18 cellular contexts compared by ENCODE assay signal in the genomic region with DNA sequence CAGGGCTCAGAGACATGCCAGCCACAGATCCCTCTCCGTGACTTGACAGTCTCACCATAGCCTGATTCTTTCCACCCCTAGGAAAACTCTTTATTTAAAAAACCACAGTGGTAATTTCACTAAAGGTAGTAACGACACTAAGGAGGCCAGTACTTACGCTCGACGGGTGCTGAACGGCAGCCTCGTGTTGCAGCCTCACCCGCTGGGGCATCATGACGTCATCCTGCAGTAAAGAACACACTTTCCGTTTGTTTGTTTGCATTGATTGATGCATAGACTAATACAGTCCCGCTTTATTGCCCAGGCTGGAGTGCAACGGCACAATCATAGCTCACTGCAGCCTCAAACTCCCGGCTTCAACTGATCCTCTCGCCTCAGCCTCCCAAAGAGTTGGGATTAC.
DNase-seq lines count a peak whose midpoint lies in the region; ATAC-seq, FAIRE-seq and TF ChIP-seq lines count a peak whose summit lies in the region.
"Had no signal": no experiment of that assay in that cellular context is flagged by ENCODE, and none has a peak within 500 bp of the region (broad histone marks: within the 10 kb centered on the region; RNA-seq: fewer than 3 reads in every experiment).

No MANE protein-coding gene starts in this region.

- no peak overlapping the region for H2AFZ ChIP-seq in SK-N-SH (ENCODE audit: low read depth)
- no peak overlapping the region for H2AFZ ChIP-seq in K562 (ENCODE audit: low read depth, low read length)

- FAIRE-seq in K562 (lab: Jason Lieb, UNC) = no peak
- FAIRE-seq: A549 had no signal

- H3K4me1 Mint-ChIP-seq in neural crest cell (no peaks in the 10 kb centered on the region), endothelial cell (ENCODE audit: unreplicated experiment) (no peaks in the 10 kb centered on the region)

- intact Hi-C loops in K562 (cut with micrococcal nuclease) = no loop called here

- H3K27ac Mint-ChIP-seq in neural crest cell (ENCODE audit: unreplicated experiment) (peak overlapping the region; percentile 36), endothelial cell (ENCODE audit: unreplicated experiment) (no peak overlapping the region)

- no peak for TF ChIP-seq RAD21 in SK-N-SH (IDR thresholded peaks at IDR 0.05; ENCODE audit: low read length)
- TF ChIP-seq RAD21 in K562 (CRISPR knock-in tag; conservative IDR thresholded peaks at IDR 0.05 in 1 of 2, IDR thresholded peaks at IDR 0.05 in 1 of 2) = no peak

- H3K4me3 ChIP-seq in SK-N-SH (ENCODE audit: low read depth in 2 of 2, low read length in 1 of 2) (no peak overlapping the region), K562 (no peak overlapping the region)
- H3K4me3 ChIP-seq: A549, HAP-1 had no signal

- in situ Hi-C loops in K562 (cut with MboI) (no loop called here), G401 (cut with HindIII; ENCODE audit: low sequenced_read_pairs) (no loop called here)

- H3K36me3 Mint-ChIP-seq in neural crest cell (ENCODE audit: low read depth) (peaks cover 3% of the 10 kb centered on the region), endothelial cell (ENCODE audit: low read depth, unreplicated experiment) (no peaks in the 10 kb centered on the region)

- H3K9me3 ChIP-seq in SK-N-SH = no peaks in the 10 kb centered on the region
- H3K9me3 ChIP-seq in K562 (replicated peaks; ENCODE audit: control insufficient read depth, insufficient read depth, low read depth, low read length) = peaks cover 8% of the 10 kb centered on the region
- H3K9me3 ChIP-seq: A549, HAP-1 had no signal

- TF ChIP-seq POLR2A in K562 (conservative IDR thresholded peaks at IDR 0.05) = no peak

- H3K4me2 ChIP-seq in SK-N-SH = no peak overlapping the region
- no peak overlapping the region for H3K4me2 ChIP-seq in K562 (ENCODE audit: insufficient read depth, low read length)
- H3K4me2 ChIP-seq: A549 had no signal

- H3K9me3 Mint-ChIP-seq in neural crest cell (no peaks in the 10 kb centered on the region), endothelial cell (ENCODE audit: unreplicated experiment) (no peaks in the 10 kb centered on the region)

- H3K79me2 ChIP-seq in SK-N-SH (ENCODE audit: insufficient read depth) (peaks cover 3% of the 10 kb centered on the region; the same call in 1 of the 2 replicates), K562 (ENCODE audit: control insufficient read depth, insufficient read depth, low read length) (no peaks in the 10 kb centered on the region)

- H3K27ac ChIP-seq in SK-N-SH (ENCODE audit: low read depth in 2 of 2, low read length in 1 of 2) (no peak overlapping the region), K562 (ENCODE audit: extremely low read depth, low read depth, low read length) (no peak overlapping the region)
- H3K27ac ChIP-seq: A549, C4-2B had no signal

- peak; percentile 27 for DNase-seq in SK-N-SH
- DNase-seq in HuH-7 (ENCODE audit: low spot score) = peak; percentile 63
- no peak for DNase-seq in K562 (ENCODE audit: extremely low read depth in 1 of 4, low spot score in 3 of 4)
- DNase-seq in neural crest cell (ENCODE audit: low read depth, low spot score) = no peak
- DNase-seq in NCI-H524 (lab: John Stamatoyannopoulos, UW) = no peak
- no peak for DNase-seq in endothelial cell (ENCODE audit: low spot score)
- DNase-seq in G401 (ENCODE audit: low spot score) = no peak
- DNase-seq: DMS53, Kasumi-1, MM.1S, NCI-H1105, NCI-H187 treated with DMSO at 0.1 percent for 48 hours, NCI-H2171, SIG-M5 had no signal

- H3K36me3 ChIP-seq in SK-N-SH (replicated peaks in 1 of 2; ENCODE audit: control insufficient read depth in 1 of 2, insufficient read depth in 2 of 2, low read length in 1 of 2) (no peaks in the 10 kb centered on the region), K562 (ENCODE audit: control insufficient read depth, insufficient read depth, low read length) (no peaks in the 10 kb centered on the region)
- H3K36me3 ChIP-seq: HAP-1 had no signal

- H3K27me3 Mint-ChIP-seq in neural crest cell (ENCODE audit: low read depth) (no peaks in the 10 kb centered on the region), endothelial cell (ENCODE audit: unreplicated experiment) (no peaks in the 10 kb centered on the region)

- WGBS in SK-N-SH (ENCODE audit: low lambda C conversion rate) = 95% methylated on average over 14 of the region's 14 CpGs
- WGBS in K562 (ENCODE audit: insufficient coverage, low coverage, missing lambda C conversion rate) = 76% methylated on average over 14 of the region's 14 CpGs

- H3K9ac ChIP-seq in SK-N-SH (no peak overlapping the region), K562 (ENCODE audit: insufficient read depth in 1 of 2, low read depth in 2 of 2, low read length in 2 of 2) (no peak overlapping the region)

- TF ChIP-seq EP300 in SK-N-SH (IDR thresholded peaks at IDR 0.05; ENCODE audit: borderline replicate concordance in 1 of 2, low read depth in 1 of 2, low read length in 1 of 2) (no peak), K562 (IDR thresholded peaks at IDR 0.05; ENCODE audit: low read length) (no peak)

- POLR2A ChIA-PET in SK-N-SH (lab: Yijun Ruan, JAX) (no interaction called here), K562 (lab: Yijun Ruan, JAX) (interaction anchor here (0.6 kb wide), 1 partner anchor 84 kb away, joined by 4 read pairs; no protein-coding TSS in a partner anchor)

- no peaks in the 10 kb centered on the region for H3F3A ChIP-seq in SK-N-SH (replicated peaks; ENCODE audit: insufficient read depth)

- H3K9me2 ChIP-seq in SK-N-SH = no peaks in the 10 kb centered on the region

- TF ChIP-seq CTCF in SK-N-SH (IDR thresholded peaks at IDR 0.05) = no peak
- TF ChIP-seq CTCF in K562 (IDR thresholded peaks at IDR 0.05 in 2 of 3, conservative IDR thresholded peaks at IDR 0.05 in 1 of 3; ENCODE audit: insufficient read depth in 2 of 3, low read depth in 1 of 3, low read length in 3 of 3) = no peak
- no peak for TF ChIP-seq CTCF in neural crest cell (conservative IDR thresholded peaks at IDR 0.05)
- TF ChIP-seq CTCF in endothelial cell (IDR thresholded peaks at IDR 0.05; ENCODE audit: unreplicated experiment) = no peak

- BruUV-seq in K562 (replicated peaks; lab: Mats Ljungman, UMichigan) = no TSS peak

- no peaks in the 10 kb centered on the region for H3K9me1 ChIP-seq in K562 (ENCODE audit: control insufficient read depth, insufficient read depth, low read length)

- H4K20me1 ChIP-seq in SK-N-SH (ENCODE audit: insufficient read depth) = no peaks in the 10 kb centered on the region
- no peaks in the 10 kb centered on the region for H4K20me1 ChIP-seq in K562 (replicated peaks; ENCODE audit: control insufficient read depth, insufficient read depth, low read length)

- ATAC-seq in SK-N-SH treated with all-trans-retinoic acid at 6 μM for 48 hours (no peak), K562 (no peak)
- ATAC-seq: A549 had no signal

- CTCF ChIA-PET in SK-N-SH (lab: Yijun Ruan, JAX) = no interaction called here
- CTCF ChIA-PET in K562 (lab: Yijun Ruan, JAX; ENCODE audit: low intra/inter-chr PET ratio) = no interaction called here

- H3K4me3 Mint-ChIP-seq in neural crest cell (no peak overlapping the region), endothelial cell (ENCODE audit: unreplicated experiment) (no peak overlapping the region)

- no peaks in the 10 kb centered on the region for H3K27me3 ChIP-seq in SK-N-SH (ENCODE audit: insufficient read depth)
- H3K27me3 ChIP-seq in K562 (ENCODE audit: control insufficient read depth in 2 of 2, insufficient read depth in 2 of 2, low read length in 2 of 2) = no peaks in the 10 kb centered on the region

- no peaks in the 10 kb centered on the region; a peak in 1 of 4 replicates for H3K4me1 ChIP-seq in SK-N-SH (ENCODE audit: control insufficient read depth in 1 of 2, insufficient read depth in 2 of 2, low read depth in 1 of 2, low read length in 1 of 2)
- peaks cover 0 to 13% of the 10 kb centered on the region in 2 experiments; a peak in 1 of 5 replicates for H3K4me1 ChIP-seq in K562 (replicated peaks in 1 of 2; ENCODE audit: control insufficient read depth in 2 of 2, insufficient read depth in 2 of 2, low read length in 2 of 2)
- H3K4me1 ChIP-seq: A549, HAP-1 had no signal

TF ChIP-seq in SK-N-SH, 30 proteins besides CTCF, POLR2A, EP300 and RAD21 (continues in another document):
- TF ChIP-seq GATA2 (CRISPR knock-in tag; IDR thresholded peaks at IDR 0.05) = no peak

TF ChIP-seq in SK-N-SH treated with all-trans-retinoic acid at 6 μM for 48 hours, 23 proteins besides CTCF, POLR2A, EP300 and RAD21 (continues in another document):
- TF ChIP-seq ZFP30 (CRISPR knock-in tag; IDR thresholded peaks at IDR 0.05) = no peak
- no peak for TF ChIP-seq OSR1 (CRISPR knock-in tag; IDR thresholded peaks at IDR 0.05)
- no peak for TF ChIP-seq ZNF70 (CRISPR knock-in tag; IDR thresholded peaks at IDR 0.05)
- no peak for TF ChIP-seq ZNF8 (CRISPR knock-in tag; IDR thresholded peaks at IDR 0.05)

TF ChIP-seq in K562, 482 proteins besides CTCF, POLR2A, EP300 and RAD21:
- TF ChIP-seq FOS (IDR thresholded peaks at IDR 0.05; ENCODE audit: extremely low read depth, insufficient read length) = no peak
- TF ChIP-seq, protein P1, sequence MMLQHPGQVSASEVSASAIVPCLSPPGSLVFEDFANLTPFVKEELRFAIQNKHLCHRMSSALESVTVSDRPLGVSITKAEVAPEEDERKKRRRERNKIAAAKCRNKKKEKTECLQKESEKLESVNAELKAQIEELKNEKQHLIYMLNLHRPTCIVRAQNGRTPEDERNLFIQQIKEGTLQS (IDR thresholded peaks at IDR 0.05) = peak; percentile 35; the same call in 1 of the 2 replicates
- TF ChIP-seq, protein P1 (CRISPR knock-in tag; conservative IDR thresholded peaks at IDR 0.05) = no peak
- TF ChIP-seq NRF1 (conservative IDR thresholded peaks at IDR 0.05 in 1 of 2, IDR thresholded peaks at IDR 0.05 in 1 of 2) = no peak
TF ChIP-seq in K562: peak in this region for 1.

Comparison
In these comparisons a context has a peak if more than half of its experiments do, and no peak if none do; other contexts are left out.
1. DNase-seq: peak in SK-N-SH (single experiment) and HuH-7 (single experiment); none in K562 (0 of 4), neural crest cell (single experiment), NCI-H524 (0 of 2), endothelial cell (single experiment) and G401 (single experiment).